12 cellular contexts compared by ENCODE assay signal in genomic region chr1:33383974-33384767, GRCh38. TPM values are rescaled to one million over a fixed set of nuclear protein-coding genes. Genes with fewer than 3 reads are reported as not detected.
DNase-seq lines count a peak whose midpoint lies in the region; ATAC-seq, FAIRE-seq and TF ChIP-seq lines count a peak whose summit lies in the region.
"Had no signal": no experiment of that assay in that cellular context is flagged by ENCODE, and none has a peak within 500 bp of the region (broad histone marks: within the 10 kb centered on the region; RNA-seq: fewer than 3 reads in every experiment).

No MANE protein-coding gene starts in this region.

- no peak overlapping the region for H2BK15ac ChIP-seq in mesendoderm (replicated peaks; ENCODE audit: low read depth)

- peak overlapping the region; percentile 18 for H2AFZ ChIP-seq in endothelial cell of umbilical vein (ENCODE audit: low read depth, low read length)

- peak; percentile 83 for ATAC-seq in omental fat pad (ENCODE audit: low FRiP score)
- no peak for ATAC-seq in stimulated activated naive CD8-positive, alpha-beta T cell treated with anti-CD3 and anti-CD28 coated beads, Interleukin-15, Interleukin-2, amounts not matched to agents 100 U/mL and 50 U/mL, for 24 hours

- no peaks in the 10 kb centered on the region for H3K9me1 ChIP-seq in endothelial cell of umbilical vein (replicated peaks; ENCODE audit: control insufficient read depth, extremely low read depth, insufficient read depth, low read length)

- no peak overlapping the region for H2AK5ac ChIP-seq in mesendoderm (ENCODE audit: low read length)

- H3K23ac ChIP-seq in mesendoderm (ENCODE audit: low read length) = no peak overlapping the region

- H3K9ac ChIP-seq in endothelial cell of umbilical vein (replicated peaks; ENCODE audit: extremely low read depth, insufficient read depth, low read length) (no peak overlapping the region), mesendoderm (ENCODE audit: low read length) (no peak overlapping the region)

- H3K56ac ChIP-seq in mesendoderm (ENCODE audit: low read length) = no peak overlapping the region

- FAIRE-seq in endothelial cell of umbilical vein (lab: Jason Lieb, UNC) (peak; percentile 15), GM12892 (lab: Jason Lieb, UNC) (no peak)

- no peak overlapping the region for H4K5ac ChIP-seq in mesendoderm (ENCODE audit: low read length)

- H3K36me3 ChIP-seq in endothelial cell of umbilical vein (ENCODE audit: control insufficient read depth in 2 of 2, extremely low read depth in 1 of 2, insufficient read depth in 2 of 2, low read length in 2 of 2) = no peaks in the 10 kb centered on the region
- H3K36me3 ChIP-seq in mesendoderm (ENCODE audit: control insufficient read depth, insufficient read depth, low read length) = no peaks in the 10 kb centered on the region
- H3K36me3 ChIP-seq: spleen had no signal

- no peak overlapping the region for H3K4me3 ChIP-seq in endothelial cell of umbilical vein (replicated peaks in 1 of 3; ENCODE audit: insufficient read depth in 1 of 3, low read depth in 1 of 3, low read length in 3 of 3)
- no peak overlapping the region for H3K4me3 ChIP-seq in mesendoderm (ENCODE audit: low read length)
- H3K4me3 ChIP-seq: spleen had no signal

- no peak overlapping the region for H3K18ac ChIP-seq in mesendoderm (ENCODE audit: low read length)

- no peaks in the 10 kb centered on the region for H4K20me1 ChIP-seq in endothelial cell of umbilical vein (replicated peaks; ENCODE audit: control insufficient read depth, extremely low read depth, insufficient read depth, low read length)

- no peak for TF ChIP-seq CTCF in endothelial cell of umbilical vein (IDR thresholded peaks at IDR 0.05; ENCODE audit: extremely low read depth in 1 of 2, insufficient read depth in 1 of 2, low read depth in 1 of 2, low read length in 2 of 2)
- no peak for TF ChIP-seq CTCF in omental fat pad (IDR thresholded peaks at IDR 0.05)

- H3K4ac ChIP-seq in mesendoderm (ENCODE audit: low read depth, low read length) = no peak overlapping the region

- CTCF ChIA-PET in endothelial cell of umbilical vein (lab: Charles Lee) = interaction anchor here (0.5 to 0.9 kb wide), 5 partner anchors 14 to 257 kb away, joined by 3 to 7 read pairs (median 3); no protein-coding TSS in a partner anchor

- DNase-seq in EL (peak; percentile 75), NCI-H526 treated with DMSO at 0.1 percent for 48 hours (lab: John Stamatoyannopoulos, UW) (peak; percentile 44), endothelial cell of umbilical vein (ENCODE audit: low read depth, low spot score) (peak; percentile 29), omental fat pad (ENCODE audit: low spot score) (no peak), mesendoderm (no peak), GM12892 (ENCODE audit: insufficient read length) (no peak), epidermal melanocyte (ENCODE audit: insufficient read length, low spot score) (no peak)
- no peak for DNase-seq in stimulated activated naive CD8-positive, alpha-beta T cell treated with anti-CD3 and anti-CD28 coated beads, Interleukin-15, Interleukin-2, amounts not matched to agents 100 U/mL and 50 U/mL, for 24 hours
- DNase-seq: activated naive CD8-positive, alpha-beta T cell treated with anti-CD3 and anti-CD28 coated beads, Interleukin-2, amount 10 ng/mL, durations not matched to agents 7 days and 5 days; NCI-H446; spleen had no signal

- no peak overlapping the region for H3K4me2 ChIP-seq in endothelial cell of umbilical vein (ENCODE audit: insufficient read depth, low read length)
- no peak overlapping the region for H3K4me2 ChIP-seq in mesendoderm (ENCODE audit: low read length)

- no CpG with 5 or more reads among the region's 8 CpGs for WGBS in mesendoderm (ENCODE audit: extremely low coverage, insufficient coverage, low lambda C conversion rate)

- intact Hi-C loops in endothelial cell of umbilical vein (cut with micrococcal nuclease) = no loop called here

- no peak overlapping the region for H2BK5ac ChIP-seq in mesendoderm (ENCODE audit: low read length)

- dilution Hi-C loops in endothelial cell of umbilical vein (cut with MboI; ENCODE audit: extremely low pct_ligation_motif_present, low sequenced_read_pairs) = no loop called here

- H3K27me3 ChIP-seq in endothelial cell of umbilical vein (ENCODE audit: control insufficient read depth in 2 of 2, insufficient read depth in 2 of 2, low read length in 2 of 2) (no peaks in the 10 kb centered on the region), mesendoderm (ENCODE audit: insufficient read depth, low read length, poor library complexity) (no peaks in the 10 kb centered on the region)
- H3K27me3 ChIP-seq: spleen had no signal

- TF ChIP-seq POLR2A in endothelial cell of umbilical vein (IDR thresholded peaks at IDR 0.05; ENCODE audit: low read depth, low read length) = no peak
- no peak for TF ChIP-seq POLR2A in GM12892 (IDR thresholded peaks at IDR 0.05; ENCODE audit: low read depth, low read length)

- no TSS peak for BruUV-seq in endothelial cell of umbilical vein (replicated peaks; lab: Mats Ljungman, UMichigan)

- H2BK120ac ChIP-seq in mesendoderm (ENCODE audit: low read depth, low read length) = no peak overlapping the region

- H3K4me1 ChIP-seq in endothelial cell of umbilical vein (ENCODE audit: control insufficient read depth, extremely low read depth, insufficient read depth, low read length) (no peaks in the 10 kb centered on the region), mesendoderm (ENCODE audit: control insufficient read depth, low read depth, low read length) (no peaks in the 10 kb centered on the region)

- POLR2A ChIA-PET in endothelial cell of umbilical vein (lab: Charles Lee) = no interaction called here

- H4K8ac ChIP-seq in mesendoderm (ENCODE audit: low read depth, low read length) = no peak overlapping the region

- no peak overlapping the region for H3K27ac ChIP-seq in endothelial cell of umbilical vein (ENCODE audit: insufficient read depth, low read depth, low read length)
- H3K27ac ChIP-seq in mesendoderm (ENCODE audit: low read depth, low read length) = no peak overlapping the region
- H3K27ac ChIP-seq: spleen, VCaP had no signal

- H3K9me3 ChIP-seq in endothelial cell of umbilical vein (replicated peaks; ENCODE audit: control insufficient read depth, insufficient read depth, low read length) = no peaks in the 10 kb centered on the region
- H3K9me3 ChIP-seq: spleen had no signal

- H3K79me1 ChIP-seq in mesendoderm (ENCODE audit: low read length) = no peaks in the 10 kb centered on the region

- H3K79me2 ChIP-seq in endothelial cell of umbilical vein (ENCODE audit: control insufficient read depth, insufficient read depth, low read length) = no peaks in the 10 kb centered on the region
- H3K79me2 ChIP-seq in mesendoderm (ENCODE audit: control insufficient read depth, insufficient read depth, low read length) = no peaks in the 10 kb centered on the region

TF ChIP-seq in endothelial cell of umbilical vein, 7 proteins besides CTCF, POLR2A, EP300 and RAD21:
- TF ChIP-seq EZH2 (IDR thresholded peaks at IDR 0.05; ENCODE audit: borderline replicate concordance, low read depth, low read length, severe bottlenecking) (no peak), JUN (IDR thresholded peaks at IDR 0.05; ENCODE audit: borderline replicate concordance, insufficient read depth, insufficient read length, low read depth) (no peak), GATA2 (IDR thresholded peaks at IDR 0.05; ENCODE audit: insufficient read depth, insufficient read length, low read depth, low read length) (no peak), MYC (IDR thresholded peaks at IDR 0.05; ENCODE audit: low read depth, low read length) (no peak), POLR2AphosphoS5 (IDR thresholded peaks at IDR 0.05; ENCODE audit: insufficient read depth, low read depth, low read length) (no peak), FOS (IDR thresholded peaks at IDR 0.05; ENCODE audit: borderline replicate concordance, insufficient read depth, low read length) (peak; percentile 72), MAX (IDR thresholded peaks at IDR 0.05; ENCODE audit: insufficient read depth, insufficient read length) (peak; percentile 73)
TF ChIP-seq in endothelial cell of umbilical vein: peak in this region for 2.

RNA-seq across cellular contexts. Expression of gene PHC2, which starts 46.7 kb away (rescaled TPM):
- 79.0 and 82.3 TPM in 2 replicates for total RNA-seq in endothelial cell of umbilical vein
- polyA plus RNA-seq in endothelial cell of umbilical vein = 59.6 and 65.6 TPM in 2 replicates
- polyA plus RNA-seq in endothelial cell of umbilical vein (2011; cell fraction: cytosol; rRNA removed) = 77.7 and 81.7 TPM in 2 replicates
- 55.2 and 67.5 TPM in 2 replicates for polyA plus RNA-seq in endothelial cell of umbilical vein (2011; cell fraction: nucleus; rRNA removed)
- polyA plus RNA-seq in endothelial cell of umbilical vein (2012) = 57.0 and 62.8 TPM in 2 replicates
- polyA minus RNA-seq in endothelial cell of umbilical vein = 43.1 and 48.5 TPM in 2 replicates
- 14.2 TPM for polyA minus RNA-seq in endothelial cell of umbilical vein (2011; cell fraction: cytosol; rRNA and poly(A)+ RNA removed)
- 19.4 and 21.8 TPM in 2 replicates for polyA minus RNA-seq in endothelial cell of umbilical vein (2011; cell fraction: nucleus; rRNA and poly(A)+ RNA removed)
- 100 to 1,000 TPM; 109 to 214 (median 150) TPM for total RNA-seq in omental fat pad
- 4.1 TPM for polyA plus RNA-seq in mesendoderm (2013, experiment 1 of 2)
- 4.4 TPM for polyA plus RNA-seq in mesendoderm (2013, experiment 2 of 2)
- polyA plus RNA-seq in GM12892 (2012; ENCODE audit: missing spikeins) = 16.0 TPM

Comparison
In these comparisons a context has a peak if more than half of its experiments do, and no peak if none do; other contexts are left out.
1. DNase-seq: peak in EL (single experiment), NCI-H526 treated with DMSO at 0.1 percent for 48 hours (single experiment) and endothelial cell of umbilical vein (single experiment); none in omental fat pad (single experiment), stimulated activated naive CD8-positive, alpha-beta T cell treated with anti-CD3 and anti-CD28 coated beads, Interleukin-15, Interleukin-2, amounts not matched to agents 100 U/mL and 50 U/mL, for 24 hours (single experiment), mesendoderm (single experiment), GM12892 (single experiment) and epidermal melanocyte (single experiment).